9 cellular contexts compared by ENCODE assay signal in genomic region chr1:209675567-209676154, GRCh38. TPM values are rescaled to one million over a fixed set of nuclear protein-coding genes. Genes with fewer than 3 reads are reported as not detected.
A peak's percentile ranks its signal among the peaks of the same experiment; 100 is the strongest.
DNase-seq lines count a peak whose midpoint lies in the region; ATAC-seq, FAIRE-seq and TF ChIP-seq lines count a peak whose summit lies in the region.
"Had no signal": no experiment of that assay in that cellular context is flagged by ENCODE, and none has a peak within 500 bp of the region (broad histone marks: within the 10 kb centered on the region; RNA-seq: fewer than 3 reads in every experiment).

No MANE protein-coding gene starts in this region.

- H3K79me2 ChIP-seq in osteoblast (ENCODE audit: insufficient read depth, low read length), result no peaks in the 10 kb centered on the region

- peaks cover 3% of the 10 kb centered on the region for H3K9me3 Mint-ChIP-seq in activated CD4-positive, alpha-beta T cell treated with anti-CD3 and anti-CD28 coated beads, Interleukin-2, amount 10 ng/mL, durations not matched to agents 7 days and 5 days

- H3K36me3 Mint-ChIP-seq in activated CD4-positive, alpha-beta T cell treated with anti-CD3 and anti-CD28 coated beads, Interleukin-2, amount 10 ng/mL, durations not matched to agents 7 days and 5 days (ENCODE audit: low read depth), result peaks cover 4% of the 10 kb centered on the region

- ATAC-seq in Right ventricle myocardium superior (ENCODE audit: poor library complexity) (peak; percentile 37), GM19395 (IDR thresholded peaks at IDR 0.05; ENCODE audit: unreplicated experiment) (no peak), HG03045 (IDR thresholded peaks at IDR 0.05; ENCODE audit: unreplicated experiment) (no peak)

- no peak for FAIRE-seq in GM19239 (lab: Jason Lieb, UNC)
- FAIRE-seq: G401.6 had no signal

- H2AFZ ChIP-seq in osteoblast (ENCODE audit: low read length), result peak overlapping the region; percentile 92

- CTCF ChIA-PET in activated CD4-positive, alpha-beta T cell treated with anti-CD3 and anti-CD28 coated beads, Interleukin-2, amount 10 ng/mL, durations not matched to agents 7 days and 5 days (lab: Charles Lee), result interaction anchor here (1.2 to 3.7 kb wide), 9 partner anchors 8 to 72 kb away, joined by 3 to 20 read pairs (median 6); no protein-coding TSS in a partner anchor

- peak overlapping the region; percentile 53 for H3K4me3 Mint-ChIP-seq in activated CD4-positive, alpha-beta T cell treated with anti-CD3 and anti-CD28 coated beads, Interleukin-2, amount 10 ng/mL, durations not matched to agents 7 days and 5 days

- peaks cover 24% of the 10 kb centered on the region for H3K4me1 ChIP-seq in osteoblast (ENCODE audit: insufficient read depth, low read length)

- peak overlapping the region; percentile 86 for H3K4me2 ChIP-seq in osteoblast (ENCODE audit: insufficient read depth, low read length)

- H3K36me3 ChIP-seq in osteoblast (ENCODE audit: insufficient read depth, low read length), result no peaks in the 10 kb centered on the region

- POLR2A ChIA-PET in activated CD4-positive, alpha-beta T cell treated with anti-CD3 and anti-CD28 coated beads, Interleukin-2, amount 10 ng/mL, durations not matched to agents 7 days and 5 days (lab: Charles Lee), result no interaction called here

- H3K27ac ChIP-seq in osteoblast (ENCODE audit: low read depth, low read length), result peak overlapping the region; percentile 3

- peaks cover 49% of the 10 kb centered on the region for H3K4me1 Mint-ChIP-seq in activated CD4-positive, alpha-beta T cell treated with anti-CD3 and anti-CD28 coated beads, Interleukin-2, amount 10 ng/mL, durations not matched to agents 7 days and 5 days

- intact Hi-C loops in Right ventricle myocardium superior (cut with DNase I), result loop anchor here (2.0 kb wide), 1 partner anchor 29 kb away; no protein-coding TSS in a partner anchor

- no peaks in the 10 kb centered on the region for H3K9me3 ChIP-seq in osteoblast (ENCODE audit: low read depth, low read length)

- no peak for TF ChIP-seq CTCF in osteoblast (IDR thresholded peaks at IDR 0.05; ENCODE audit: extremely low read depth, low read depth, low read length)

- DNase-seq in activated CD4-positive, alpha-beta T cell treated with anti-CD3 and anti-CD28 coated beads, Interleukin-2, amount 10 ng/mL, durations not matched to agents 7 days and 5 days, result no peak
- no peak for DNase-seq in activated CD4-positive, alpha-beta T cell treated with anti-CD3 and anti-CD28 coated beads for 4 hours
- peak; percentile 20 for DNase-seq in activated naive CD4-positive, alpha-beta T cell treated with anti-CD3 and anti-CD28 coated beads, Interleukin-2, amount 50 U/mL, for 16 hours
- peak; percentile 67 for DNase-seq in Right ventricle myocardium superior
- peak; percentile 86 for DNase-seq in osteoblast (ENCODE audit: insufficient read length, low spot score, missing footprints)
- no peak for DNase-seq in GM19239 (ENCODE audit: insufficient read length, low spot score)

- H3K27me3 Mint-ChIP-seq in activated CD4-positive, alpha-beta T cell treated with anti-CD3 and anti-CD28 coated beads, Interleukin-2, amount 10 ng/mL, durations not matched to agents 7 days and 5 days, result peaks cover 60% of the 10 kb centered on the region

- peak overlapping the region; percentile 74 for H3K4me3 ChIP-seq in osteoblast (ENCODE audit: insufficient read depth, low read length)

- no peak overlapping the region for H3K27ac Mint-ChIP-seq in activated CD4-positive, alpha-beta T cell treated with anti-CD3 and anti-CD28 coated beads, Interleukin-2, amount 10 ng/mL, durations not matched to agents 7 days and 5 days

- peaks cover 19% of the 10 kb centered on the region for H3K27me3 ChIP-seq in osteoblast (ENCODE audit: insufficient read depth, low read length)

- H4K20me1 ChIP-seq in osteoblast (ENCODE audit: insufficient read depth, low read length), result no peaks in the 10 kb centered on the region

RNA-seq across cellular contexts. Expression of gene G0S2, which starts 0.4 kb away (rescaled TPM):
- total RNA-seq in activated CD4-positive, alpha-beta T cell treated with anti-CD3 and anti-CD28 coated beads, Interleukin-2, amount 10 ng/mL, durations not matched to agents 7 days and 5 days, result under 1 TPM; 0.56 to 0.64 TPM
- 453 TPM for total RNA-seq in Right ventricle myocardium superior
- total RNA-seq in osteoblast, result 10.5 and 11.2 TPM in 2 replicates

RNA-seq across cellular contexts. Expression of gene LAMB3, which starts 23.4 kb away (rescaled TPM):
- total RNA-seq in activated CD4-positive, alpha-beta T cell treated with anti-CD3 and anti-CD28 coated beads, Interleukin-2, amount 10 ng/mL, durations not matched to agents 7 days and 5 days, result 1 to 10 TPM; 1.3 to 1.9 TPM
- total RNA-seq in Right ventricle myocardium superior (5.0 TPM), osteoblast (5.4 and 9.7 TPM in 2 replicates)

RNA-seq across cellular contexts. Expression of gene HSD11B1, which starts 29.0 kb away (rescaled TPM):
- total RNA-seq in activated CD4-positive, alpha-beta T cell treated with anti-CD3 and anti-CD28 coated beads, Interleukin-2, amount 10 ng/mL, durations not matched to agents 7 days and 5 days, result 1 to 10 TPM; 1.5 TPM
- 4.6 TPM for total RNA-seq in Right ventricle myocardium superior
- total RNA-seq in osteoblast, result 0.88 and 1.8 TPM in 2 replicates

Comparison
In these comparisons a context has a peak if more than half of its experiments do, and no peak if none do; other contexts are left out.
1. DNase-seq: peak in activated naive CD4-positive, alpha-beta T cell treated with anti-CD3 and anti-CD28 coated beads, Interleukin-2, amount 50 U/mL, for 16 hours (single experiment), Right ventricle myocardium superior (single experiment) and osteoblast (single experiment); none in activated CD4-positive, alpha-beta T cell treated with anti-CD3 and anti-CD28 coated beads, Interleukin-2, amount 10 ng/mL, durations not matched to agents 7 days and 5 days (single experiment), activated CD4-positive, alpha-beta T cell treated with anti-CD3 and anti-CD28 coated beads for 4 hours (0 of 2) and GM19239 (single experiment).
2. RNA of gene G0S2, which starts 0.4 kb away (total RNA-seq): 453 TPM in Right ventricle myocardium superior (single experiment); 10.5 to 11.2 TPM in osteoblast and 0.56 to 0.64 TPM in activated CD4-positive, alpha-beta T cell treated with anti-CD3 and anti-CD28 coated beads, Interleukin-2, amount 10 ng/mL, durations not matched to agents 7 days and 5 days; every median in the first group is over 10 times any median in the second.